36 cellular contexts compared by ENCODE assay signal in the genomic region with DNA sequence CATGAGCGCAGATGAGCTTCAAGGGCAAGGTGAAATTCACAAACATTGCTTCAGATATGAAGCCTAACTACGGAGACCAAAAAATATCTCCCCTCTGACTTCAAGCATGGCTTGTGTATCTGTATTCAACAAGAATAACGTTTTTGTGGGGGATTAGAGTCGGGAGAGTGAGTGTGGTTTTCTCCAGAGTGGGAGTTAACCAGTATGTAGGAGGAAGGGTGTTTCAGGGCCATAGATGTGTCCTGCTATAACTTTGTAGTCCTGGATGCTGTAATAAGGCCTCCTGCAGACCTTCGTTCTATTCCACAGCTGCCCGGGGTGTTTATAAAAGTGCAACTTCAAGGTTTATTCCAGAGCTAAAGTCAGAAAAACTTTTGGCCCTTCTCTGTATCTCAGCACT.
"Had no signal": no experiment of that assay in that cellular context is flagged by ENCODE, and none has a peak within 500 bp of the region (broad histone marks: within the 10 kb centered on the region; RNA-seq: fewer than 3 reads in every experiment).

No MANE protein-coding gene starts in this region.

- H3K27ac ChIP-seq: brain microvascular endothelial cell, coronary artery, dorsolateral prefrontal cortex, esophagus muscularis mucosa, foreskin keratinocyte, gastrocnemius medialis, heart left ventricle, WERI-Rb-1 had no signal

- H3K4me1 ChIP-seq: foreskin keratinocyte had no signal

- H3K27me3 Mint-ChIP-seq: activated B cell treated with CpG ODN at 0.5 μM for 24 hours; activated CD8-positive, alpha-beta T cell treated with anti-CD3 and anti-CD28 coated beads for 36 hours; activated naive CD8-positive, alpha-beta T cell treated with anti-CD3 and anti-CD28 coated beads, Interleukin-2, amount 10 ng/mL, durations not matched to agents 7 days and 5 days; central memory CD8-positive, alpha-beta T cell; dendritic cell treated with granulocyte-macrophage colony-stimulating factor and Interleukin-4, amounts not matched to agents 40 ng/mL and 50 ng/mL, for 4 days; T-helper 17 cell had no signal

- H3K9me3 ChIP-seq: esophagus muscularis mucosa, gastrocnemius medialis, heart left ventricle had no signal

- H3K4me1 Mint-ChIP-seq: endodermal cell had no signal

- ATAC-seq: activated CD4-positive, CD25-positive, alpha-beta regulatory T cell treated with anti-CD3 and anti-CD28 coated beads, Interleukin-2, amount 50 U/mL, for 24 hours; activated CD8-positive, alpha-beta T cell treated with anti-CD3 and anti-CD28 coated beads for 36 hours; activated naive CD4-positive, alpha-beta T cell treated with anti-CD3 and anti-CD28 coated beads, Interleukin-2, amount 50 U/mL, for 72 hours; foreskin keratinocyte; gastrocnemius medialis; heart left ventricle; T-helper 17 cell had no signal

- DNase-seq: activated B cell treated with CpG ODN at 0.5 μM for 24 hours; activated CD4-positive, alpha-beta T cell treated with anti-CD3 and anti-CD28 coated beads for 48 hours; activated CD4-positive, alpha-beta T cell treated with anti-CD3 and anti-CD28 coated beads, Interleukin-2, amount 50 U/mL, for 1 hour; activated CD4-positive, alpha-beta T cell treated with anti-CD3 and anti-CD28 coated beads, Interleukin-2, amount 50 U/mL, for 48 hours; activated CD8-positive, alpha-beta memory T cell treated with anti-CD3 and anti-CD28 coated beads for 24 hours; activated CD8-positive, alpha-beta T cell treated with anti-CD3 and anti-CD28 coated beads for 36 hours; activated effector memory CD4-positive, alpha-beta T cell treated with anti-CD3 and anti-CD28 coated beads, Interleukin-2, amount 50 U/mL, for 16 hours; activated naive CD4-positive, alpha-beta T cell treated with anti-CD3 and anti-CD28 coated beads, Interleukin-2, amount 10 ng/mL, durations not matched to agents 7 days and 5 days; activated naive CD8-positive, alpha-beta T cell treated with anti-CD3 and anti-CD28 coated beads, Interleukin-2, amount 10 ng/mL, durations not matched to agents 7 days and 5 days; activated T-cell treated with anti-CD3 and anti-CD28 coated beads, Interleukin-2, amount 50 U/mL, for 1 hour; activated T-cell treated with anti-CD3 and anti-CD28 coated beads, Interleukin-2, amount 50 U/mL, for 48 hours; amniotic stem cell; anterior cingulate cortex; brain microvascular endothelial cell; dorsolateral prefrontal cortex; effector memory CD4-positive, alpha-beta T cell; endodermal cell; erythroblast; foreskin keratinocyte; gastrocnemius medialis; glutamatergic neuron; heart left ventricle; T-helper 1 cell; T-helper 17 cell; WERI-Rb-1 had no signal

- H3K27ac Mint-ChIP-seq: activated B cell treated with CpG ODN at 0.5 μM for 24 hours; activated CD8-positive, alpha-beta T cell treated with anti-CD3 and anti-CD28 coated beads for 36 hours; activated naive CD4-positive, alpha-beta T cell treated with anti-CD3 and anti-CD28 coated beads, Interleukin-2, amount 10 ng/mL, durations not matched to agents 7 days and 5 days; activated naive CD4-positive, alpha-beta T cell treated with anti-CD3 and anti-CD28 coated beads, Interleukin-2, amount 50 U/mL, for 72 hours; activated naive CD8-positive, alpha-beta T cell treated with anti-CD3 and anti-CD28 coated beads, Interleukin-2, amount 10 ng/mL, durations not matched to agents 7 days and 5 days; activated T-helper 1 cell treated with anti-CD3 and anti-CD28 coated beads, Interleukin-12 subunit alpha, Interleukin-12 subunit beta, Interleukin-2, Interleukin-4 antibody, amounts not matched to agents 30 ng/mL and 10 ng/mL and 1 ng/mL, durations not matched to agents 14 hours and 24 hours and 36 hours; activated T-helper 2 cell treated with anti-CD3 and anti-CD28 coated beads, Interferon-gamma antibody, Interleukin-2, Interleukin-4, amounts not matched to agents 10 μg/mL and 5 μg/mL and 100 μg/mL, durations not matched to agents 14 hours and 24 hours and 36 hours; dendritic cell treated with granulocyte-macrophage colony-stimulating factor and Interleukin-4, amounts not matched to agents 40 ng/mL and 50 ng/mL, for 4 days; endodermal cell; T-helper 17 cell; T-helper 2 cell treated with Interferon-gamma antibody and Interleukin-4, amounts not matched to agents 5 μg/mL and 100 μg/mL, for 36 hours had no signal

- H3K4me3 Mint-ChIP-seq: activated B cell treated with CpG ODN at 0.5 μM for 24 hours; activated CD8-positive, alpha-beta T cell treated with anti-CD3 and anti-CD28 coated beads for 36 hours; activated naive CD4-positive, alpha-beta T cell treated with anti-CD3 and anti-CD28 coated beads, Interleukin-2, amount 10 ng/mL, durations not matched to agents 7 days and 5 days; activated naive CD8-positive, alpha-beta T cell treated with anti-CD3 and anti-CD28 coated beads, Interleukin-2, amount 10 ng/mL, durations not matched to agents 7 days and 5 days; activated T-helper 1 cell treated with anti-CD3 and anti-CD28 coated beads, Interleukin-12 subunit alpha, Interleukin-12 subunit beta, Interleukin-2, Interleukin-4 antibody, amounts not matched to agents 30 ng/mL and 10 ng/mL and 1 ng/mL, durations not matched to agents 14 hours and 24 hours and 36 hours; central memory CD8-positive, alpha-beta T cell; dendritic cell treated with granulocyte-macrophage colony-stimulating factor and Interleukin-4, amounts not matched to agents 40 ng/mL and 50 ng/mL, for 4 days; endodermal cell; T-helper 17 cell; T-helper 2 cell treated with Interferon-gamma antibody and Interleukin-4, amounts not matched to agents 5 μg/mL and 100 μg/mL, for 36 hours had no signal

- H3K4me3 ChIP-seq: coronary artery, dorsolateral prefrontal cortex, esophagus muscularis mucosa, gastrocnemius medialis, heart left ventricle had no signal

- H3K9me3 Mint-ChIP-seq: activated B cell treated with CpG ODN at 0.5 μM for 24 hours; activated CD8-positive, alpha-beta T cell treated with anti-CD3 and anti-CD28 coated beads for 36 hours; activated naive CD4-positive, alpha-beta T cell treated with anti-CD3 and anti-CD28 coated beads, Interleukin-2, amount 10 ng/mL, durations not matched to agents 7 days and 5 days; activated naive CD4-positive, alpha-beta T cell treated with anti-CD3 and anti-CD28 coated beads, Interleukin-2, amount 50 U/mL, for 72 hours; activated naive CD8-positive, alpha-beta T cell treated with anti-CD3 and anti-CD28 coated beads, Interleukin-2, amount 10 ng/mL, durations not matched to agents 7 days and 5 days; activated T-helper 1 cell treated with anti-CD3 and anti-CD28 coated beads, Interleukin-12 subunit alpha, Interleukin-12 subunit beta, Interleukin-2, Interleukin-4 antibody, amounts not matched to agents 30 ng/mL and 10 ng/mL and 1 ng/mL, durations not matched to agents 14 hours and 24 hours and 36 hours; activated T-helper 2 cell treated with anti-CD3 and anti-CD28 coated beads, Interferon-gamma antibody, Interleukin-2, Interleukin-4, amounts not matched to agents 10 μg/mL and 5 μg/mL and 100 μg/mL, durations not matched to agents 14 hours and 24 hours and 36 hours; central memory CD8-positive, alpha-beta T cell; T-helper 2 cell treated with Interferon-gamma antibody and Interleukin-4, amounts not matched to agents 5 μg/mL and 100 μg/mL, for 36 hours had no signal

- FAIRE-seq: astrocyte, bronchial epithelial cell had no signal

- H3K36me3 ChIP-seq: WERI-Rb-1 had no signal

- H3K27me3 ChIP-seq: brain microvascular endothelial cell, dorsolateral prefrontal cortex, esophagus muscularis mucosa, foreskin keratinocyte, gastrocnemius medialis, heart left ventricle had no signal
